1 cellular context compared by ENCODE assay signal in genomic region chr17:81914103-81914850, GRCh38.
TF ChIP-seq lines count a peak whose summit lies in the region.

No MANE protein-coding gene starts in this region.

TF ChIP-seq in HepG2, 621 proteins besides CTCF, POLR2A, EP300 and RAD21:
- TF ChIP-seq KAT8 (CRISPR knock-in tag; IDR thresholded peaks at IDR 0.05) (no peak), ZNF788 (CRISPR knock-in tag; IDR thresholded peaks at IDR 0.05; ENCODE audit: borderline replicate concordance) (no peak), ZNF572 (CRISPR knock-in tag; IDR thresholded peaks at IDR 0.05) (no peak), ZNF674 (CRISPR knock-in tag; IDR thresholded peaks at IDR 0.05; ENCODE audit: low read depth) (no peak), RBFOX2 (IDR thresholded peaks at IDR 0.05; ENCODE audit: low read depth, low read length) (0 out of 2 replicates have a peak, but pooled peaks have one; percentile 20), NRL (CRISPR knock-in tag; IDR thresholded peaks at IDR 0.05; ENCODE audit: borderline replicate concordance) (0 out of 2 replicates have a peak, but pooled peaks have one; percentile 14)
